ENCODE assay signal across 1 cellular context in the genomic region with DNA sequence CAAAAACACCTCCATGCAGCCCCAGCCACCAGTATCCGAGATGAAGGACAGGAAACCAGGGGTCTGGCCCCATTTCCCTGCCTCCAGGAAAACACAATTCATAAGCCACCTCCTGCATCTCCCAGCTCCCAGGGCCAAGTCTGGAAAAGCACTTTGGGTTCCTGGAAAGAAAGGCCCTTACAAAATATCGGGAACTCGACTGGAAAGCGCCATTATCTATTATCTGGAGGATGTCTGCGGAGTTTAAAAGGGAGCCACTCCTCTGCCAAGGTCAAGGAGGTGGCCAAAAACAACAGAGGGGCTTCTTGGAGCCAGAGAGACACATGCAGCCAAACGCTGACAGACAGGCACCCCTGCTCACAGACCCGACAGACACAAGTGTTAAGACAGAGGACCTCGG.
TF ChIP-seq lines count a peak whose summit lies in the region.

No MANE protein-coding gene starts in this region.

TF ChIP-seq in WTC11, 78 proteins besides CTCF, POLR2A, EP300 and RAD21 (continued from another document):
- no peak for TF ChIP-seq FOXJ3 (CRISPR knock-in tag; IDR thresholded peaks at IDR 0.05; ENCODE audit: borderline replicate concordance)
- TF ChIP-seq EMX1 (CRISPR knock-in tag; IDR thresholded peaks at IDR 0.05) = no peak
- TF ChIP-seq SOX15 (CRISPR knock-in tag; IDR thresholded peaks at IDR 0.05) = no peak
- TF ChIP-seq ETV6 (CRISPR knock-in tag; IDR thresholded peaks at IDR 0.05) = no peak
- TF ChIP-seq, protein P1, sequence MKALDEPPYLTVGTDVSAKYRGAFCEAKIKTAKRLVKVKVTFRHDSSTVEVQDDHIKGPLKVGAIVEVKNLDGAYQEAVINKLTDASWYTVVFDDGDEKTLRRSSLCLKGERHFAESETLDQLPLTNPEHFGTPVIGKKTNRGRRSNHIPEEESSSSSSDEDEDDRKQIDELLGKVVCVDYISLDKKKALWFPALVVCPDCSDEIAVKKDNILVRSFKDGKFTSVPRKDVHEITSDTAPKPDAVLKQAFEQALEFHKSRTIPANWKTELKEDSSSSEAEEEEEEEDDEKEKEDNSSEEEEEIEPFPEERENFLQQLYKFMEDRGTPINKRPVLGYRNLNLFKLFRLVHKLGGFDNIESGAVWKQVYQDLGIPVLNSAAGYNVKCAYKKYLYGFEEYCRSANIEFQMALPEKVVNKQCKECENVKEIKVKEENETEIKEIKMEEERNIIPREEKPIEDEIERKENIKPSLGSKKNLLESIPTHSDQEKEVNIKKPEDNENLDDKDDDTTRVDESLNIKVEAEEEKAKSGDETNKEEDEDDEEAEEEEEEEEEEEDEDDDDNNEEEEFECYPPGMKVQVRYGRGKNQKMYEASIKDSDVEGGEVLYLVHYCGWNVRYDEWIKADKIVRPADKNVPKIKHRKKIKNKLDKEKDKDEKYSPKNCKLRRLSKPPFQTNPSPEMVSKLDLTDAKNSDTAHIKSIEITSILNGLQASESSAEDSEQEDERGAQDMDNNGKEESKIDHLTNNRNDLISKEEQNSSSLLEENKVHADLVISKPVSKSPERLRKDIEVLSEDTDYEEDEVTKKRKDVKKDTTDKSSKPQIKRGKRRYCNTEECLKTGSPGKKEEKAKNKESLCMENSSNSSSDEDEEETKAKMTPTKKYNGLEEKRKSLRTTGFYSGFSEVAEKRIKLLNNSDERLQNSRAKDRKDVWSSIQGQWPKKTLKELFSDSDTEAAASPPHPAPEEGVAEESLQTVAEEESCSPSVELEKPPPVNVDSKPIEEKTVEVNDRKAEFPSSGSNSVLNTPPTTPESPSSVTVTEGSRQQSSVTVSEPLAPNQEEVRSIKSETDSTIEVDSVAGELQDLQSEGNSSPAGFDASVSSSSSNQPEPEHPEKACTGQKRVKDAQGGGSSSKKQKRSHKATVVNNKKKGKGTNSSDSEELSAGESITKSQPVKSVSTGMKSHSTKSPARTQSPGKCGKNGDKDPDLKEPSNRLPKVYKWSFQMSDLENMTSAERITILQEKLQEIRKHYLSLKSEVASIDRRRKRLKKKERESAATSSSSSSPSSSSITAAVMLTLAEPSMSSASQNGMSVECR (CRISPR knock-in tag; IDR thresholded peaks at IDR 0.05; ENCODE audit: borderline replicate concordance) = no peak
- TF ChIP-seq ZNF416 (CRISPR knock-in tag; IDR thresholded peaks at IDR 0.05) = no peak
- TF ChIP-seq NFE2L1 (CRISPR knock-in tag; IDR thresholded peaks at IDR 0.05) = no peak
- TF ChIP-seq, protein P2, sequence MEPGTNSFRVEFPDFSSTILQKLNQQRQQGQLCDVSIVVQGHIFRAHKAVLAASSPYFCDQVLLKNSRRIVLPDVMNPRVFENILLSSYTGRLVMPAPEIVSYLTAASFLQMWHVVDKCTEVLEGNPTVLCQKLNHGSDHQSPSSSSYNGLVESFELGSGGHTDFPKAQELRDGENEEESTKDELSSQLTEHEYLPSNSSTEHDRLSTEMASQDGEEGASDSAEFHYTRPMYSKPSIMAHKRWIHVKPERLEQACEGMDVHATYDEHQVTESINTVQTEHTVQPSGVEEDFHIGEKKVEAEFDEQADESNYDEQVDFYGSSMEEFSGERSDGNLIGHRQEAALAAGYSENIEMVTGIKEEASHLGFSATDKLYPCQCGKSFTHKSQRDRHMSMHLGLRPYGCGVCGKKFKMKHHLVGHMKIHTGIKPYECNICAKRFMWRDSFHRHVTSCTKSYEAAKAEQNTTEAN (CRISPR knock-in tag; IDR thresholded peaks at IDR 0.05) = no peak
